Comparison of ENCODE assay signal across 8 cellular contexts in the genomic region with DNA sequence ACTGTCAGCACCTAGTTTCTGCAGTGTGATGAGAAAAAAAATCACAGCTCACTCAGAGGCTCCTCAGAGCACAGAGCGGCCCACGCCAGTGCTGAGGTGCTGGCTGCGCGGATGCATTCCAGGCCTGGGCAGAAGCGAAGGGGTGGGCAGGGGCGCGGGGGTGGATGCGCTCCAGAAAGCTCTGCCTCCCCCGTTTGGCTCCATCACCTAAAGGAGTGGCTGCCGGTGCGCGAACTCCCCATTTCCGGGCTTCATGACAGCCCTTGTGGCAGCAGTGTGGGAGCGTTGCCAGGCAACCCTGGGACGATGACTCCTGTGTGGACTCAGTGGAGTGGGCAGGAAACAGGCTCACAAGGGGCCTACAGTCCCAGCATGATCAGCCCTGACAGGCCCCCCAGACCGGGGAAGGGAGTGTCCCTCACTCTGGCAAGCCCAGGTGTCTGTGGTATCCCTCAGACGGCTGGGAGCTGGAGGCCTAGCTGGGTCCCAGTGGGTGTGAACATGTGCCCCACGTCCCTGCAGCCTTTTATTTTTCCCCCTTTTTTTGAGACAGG. TPM values are rescaled to one million over a fixed set of nuclear protein-coding genes. Genes with fewer than 3 reads are reported as not detected.
DNase-seq lines count a peak whose midpoint lies in the region; TF ChIP-seq lines count a peak whose summit lies in the region.

No MANE protein-coding gene starts in this region.

- peak overlapping the region; percentile 53 for H3K27ac ChIP-seq in effector memory CD4-positive, alpha-beta T cell (ENCODE audit: insufficient read depth, low read length, poor library complexity, severe bottlenecking)
- H3K27ac ChIP-seq in ovary = no peak overlapping the region

- H3K4me3 ChIP-seq in effector memory CD4-positive, alpha-beta T cell (ENCODE audit: insufficient read depth, low read depth, low read length, poor library complexity, severe bottlenecking) = no peak overlapping the region
- no peak overlapping the region for H3K4me3 ChIP-seq in ovary

- H3K9me3 ChIP-seq in effector memory CD4-positive, alpha-beta T cell (ENCODE audit: control insufficient read depth, low read length) = no peaks in the 10 kb centered on the region
- H3K9me3 ChIP-seq in ovary = no peaks in the 10 kb centered on the region

- DNase-seq in AG08396 (ENCODE audit: low spot score) (peak; percentile 73), HT1080 (ENCODE audit: low read depth) (peak; percentile 67), ovary (peak in 3 of 5 donors; percentile 51 to 66 (median 53)), osteocyte (ENCODE audit: extremely low spot score, unreplicated experiment) (no peak), OCI-M1 (lab: John Stamatoyannopoulos, UW) (no peak), Kasumi-1 (lab: John Stamatoyannopoulos, UW) (no peak)
- peak; percentile 71 to 76 for DNase-seq in activated CD8-positive, alpha-beta memory T cell treated with anti-CD3 and anti-CD28 coated beads for 4 hours (ENCODE audit: low read depth in 2 of 2)
- DNase-seq in effector memory CD4-positive, alpha-beta T cell = peak; percentile 23 to 60 (median 59)

- no peak for TF ChIP-seq POLR2A in ovary (IDR thresholded peaks at IDR 0.05)

- TF ChIP-seq CTCF in ovary (IDR thresholded peaks at IDR 0.05) = no peak
- no peak for TF ChIP-seq CTCF in osteocyte (IDR thresholded peaks at IDR 0.05)

- 33 to 50% (median 44%) methylated on average over 14 to 18 of the region's 18 CpGs for WGBS in ovary, 3 donors

- intact Hi-C loops in ovary (cut with DNase I) = no loop called here

- no peak overlapping the region for H3K27ac Mint-ChIP-seq in osteocyte (ENCODE audit: unreplicated experiment)

- no peak overlapping the region for H3K4me3 Mint-ChIP-seq in osteocyte (ENCODE audit: unreplicated experiment)

- H3K27me3 Mint-ChIP-seq in osteocyte (ENCODE audit: unreplicated experiment) = no peaks in the 10 kb centered on the region

- H3K4me1 Mint-ChIP-seq in osteocyte (ENCODE audit: unreplicated experiment) = peaks cover 13% of the 10 kb centered on the region

- H3K36me3 ChIP-seq in effector memory CD4-positive, alpha-beta T cell (ENCODE audit: control insufficient read depth, insufficient read depth, low read length) = peaks cover 14% of the 10 kb centered on the region
- no peaks in the 10 kb centered on the region for H3K36me3 ChIP-seq in ovary

- no peaks in the 10 kb centered on the region for H3K27me3 ChIP-seq in effector memory CD4-positive, alpha-beta T cell (replicated peaks; ENCODE audit: control insufficient read depth, insufficient read depth, low read length, poor library complexity, severe bottlenecking)
- no peaks in the 10 kb centered on the region for H3K27me3 ChIP-seq in ovary

- peaks cover 9% of the 10 kb centered on the region for H3K36me3 Mint-ChIP-seq in osteocyte (ENCODE audit: unreplicated experiment)

- no peak for TF ChIP-seq EP300 in ovary (IDR thresholded peaks at IDR 0.05)

- no peaks in the 10 kb centered on the region for H3K9me3 Mint-ChIP-seq in osteocyte (ENCODE audit: unreplicated experiment)

- H3K4me1 ChIP-seq in effector memory CD4-positive, alpha-beta T cell (ENCODE audit: control insufficient read depth, insufficient read depth, low read length, poor library complexity, severe bottlenecking) = peaks cover 45% of the 10 kb centered on the region
- peaks cover 3% of the 10 kb centered on the region for H3K4me1 ChIP-seq in ovary (ENCODE audit: insufficient read depth)

RNA-seq across cellular contexts. Expression of a gene that starts 32.8 kb away (rescaled TPM):
- 23.5 and 27.3 TPM in 2 replicates for total RNA-seq in HT1080 (2014; rRNA removed; shearing (Covaris generic))
- polyA plus RNA-seq in HT1080 (2015; cell fraction: cytosol; rRNA removed) = 20.7 and 25.8 TPM in 2 replicates
- 21.7 TPM in 2 replicates for polyA plus RNA-seq in HT1080 (2015; cell fraction: nucleus; rRNA removed)
- total RNA-seq in ovary = 10 to 100 TPM; 19.4 to 33.1 (median 28.0) TPM
- 10 to 100 TPM in 1 of 2 donors, 1 to 10 TPM in 1; 8.1 to 33.6 TPM for polyA plus RNA-seq in ovary
- total RNA-seq in osteocyte = 26.2 and 28.9 TPM in 2 replicates

RNA-seq across cellular contexts. Expression of a gene that starts 35.9 kb away (rescaled TPM):
- total RNA-seq in HT1080 (2014; rRNA removed; shearing (Covaris generic)) = 13.3 and 24.0 TPM in 2 replicates
- 41.3 and 44.2 TPM in 2 replicates for polyA plus RNA-seq in HT1080 (2015; cell fraction: cytosol; rRNA removed)
- 32.0 and 39.8 TPM in 2 replicates for polyA plus RNA-seq in HT1080 (2015; cell fraction: nucleus; rRNA removed)
- total RNA-seq in ovary = 10 to 100 TPM; 23.2 to 94.2 (median 64.6) TPM
- polyA plus RNA-seq in ovary = 10 to 100 TPM; 21.5 to 27.9 TPM
- 88.0 and 94.6 TPM in 2 replicates for total RNA-seq in osteocyte

RNA-seq across cellular contexts. Expression of a gene that starts 45.8 kb away (rescaled TPM):
- total RNA-seq in HT1080 (2014; rRNA removed; shearing (Covaris generic)) = 30.4 and 44.2 TPM in 2 replicates
- 37.2 and 41.2 TPM in 2 replicates for polyA plus RNA-seq in HT1080 (2015; cell fraction: cytosol; rRNA removed)
- polyA plus RNA-seq in HT1080 (2015; cell fraction: nucleus; rRNA removed) = 29.0 and 38.1 TPM in 2 replicates
- total RNA-seq in ovary = 10 to 100 TPM in 6 of 7 donors, 1 to 10 TPM in 1; 9.3 to 39.5 (median 21.4) TPM
- polyA plus RNA-seq in ovary = 10 to 100 TPM in 1 of 2 donors, under 1 TPM in 1; 0.43 to 24.0 TPM
- 33.6 and 38.4 TPM in 2 replicates for total RNA-seq in osteocyte

Comparison
In these comparisons a context has a peak if more than half of its experiments do, and no peak if none do; other contexts are left out.
1. DNase-seq: peak in AG08396 (single experiment), HT1080 (single experiment), activated CD8-positive, alpha-beta memory T cell treated with anti-CD3 and anti-CD28 coated beads for 4 hours (2 of 2), effector memory CD4-positive, alpha-beta T cell (3 of 3) and ovary (3 of 5); none in osteocyte (single experiment), OCI-M1 (single experiment) and Kasumi-1 (0 of 2).